In the genomic region with DNA sequence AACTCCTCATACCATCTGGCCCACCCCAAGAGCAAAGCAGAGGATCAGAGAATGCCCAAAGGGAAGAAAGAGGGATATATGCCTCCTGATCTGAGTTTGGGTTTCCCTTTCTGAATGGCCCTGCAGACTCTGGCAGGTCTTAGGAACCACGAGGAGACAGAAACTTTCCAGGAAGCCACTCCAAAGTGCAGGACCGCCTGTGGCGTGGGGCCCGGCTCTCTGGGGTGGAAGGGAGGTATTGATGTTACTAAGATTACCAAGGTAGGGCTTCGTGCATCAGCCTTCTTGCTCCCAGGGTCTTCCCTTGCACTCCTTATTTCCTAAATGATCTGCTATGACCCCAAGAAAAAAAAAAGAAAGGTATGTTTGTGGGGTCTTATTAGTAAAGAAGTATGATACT, we compare ENCODE assay signal across 23 cellular contexts.
"Had no signal": no experiment of that assay in that cellular context is flagged by ENCODE, and none has a peak within 500 bp of the region (broad histone marks: within the 10 kb centered on the region; RNA-seq: fewer than 3 reads in every experiment).

No MANE protein-coding gene starts in this region.

- H3K4me2 ChIP-seq: SK-N-SH had no signal

- H3K9me2 ChIP-seq: SK-N-SH had no signal

- H3K27ac ChIP-seq: HL-60, RWPE1 had no signal

- H3K36me3 ChIP-seq: MG63 had no signal

- H3K27me3 ChIP-seq: MG63 had no signal

- H3K9ac ChIP-seq: SK-N-SH had no signal

- DNase-seq: Karpas-422, KG1, MG63, NCI-H1092, NCI-H1105 treated with DMSO at 0.1 percent for 48 hours, NCI-H1417 treated with DMSO at 0.1 percent for 48 hours, NCI-H146, NCI-H1694 treated with DMSO at 0.1 percent for 48 hours, NCI-H1930, NCI-H2081, NCI-H2171, NCI-H226, NCI-H446, NCI-H510A, NCI-H524 treated with DMSO at 0.1 percent for 48 hours, NCI-H69, NCI-H774, PC-3, SHP77, SK-N-SH had no signal

- H3K4me3 ChIP-seq: MG63 had no signal

- H3K9me3 ChIP-seq: MG63, SK-N-SH had no signal

- ATAC-seq: Panc1, PC-3 had no signal
